28 cellular contexts compared by ENCODE assay signal in genomic region chr3:184211297-184211696, GRCh38. TPM values are rescaled to one million over a fixed set of nuclear protein-coding genes. Genes with fewer than 3 reads are reported as not detected.
"Had no signal": no experiment of that assay in that cellular context is flagged by ENCODE, and none has a peak within 500 bp of the region (broad histone marks: within the 10 kb centered on the region; RNA-seq: fewer than 3 reads in every experiment).

No MANE protein-coding gene starts in this region.

- H3K9ac ChIP-seq: neural progenitor cell, parathyroid adenoma had no signal

- H3K9me3 ChIP-seq: ovary, psoas muscle, spleen, suprapubic skin, testis, tibial artery, transverse colon, upper lobe of right lung, uterus had no signal

- H3K27ac ChIP-seq: neural progenitor cell, ovary, parathyroid adenoma, psoas muscle, skin epidermis, spleen, suprapubic skin, tibial artery, transverse colon, upper lobe of right lung, uterus had no signal

- H3K36me3 ChIP-seq: neural progenitor cell, ovary, spleen, suprapubic skin, tibial artery, transverse colon, upper lobe of right lung, uterus had no signal

- H3K4me2 ChIP-seq: neural progenitor cell, smooth muscle cell had no signal

- H3K79me2 ChIP-seq: parathyroid adenoma had no signal

- H3K4me3 ChIP-seq: neural progenitor cell, ovary, psoas muscle, skin epidermis, smooth muscle cell, spleen, suprapubic skin, testis, tibial artery, transverse colon, upper lobe of right lung, uterus had no signal

- H3K4me1 ChIP-seq: neural progenitor cell, parathyroid adenoma, psoas muscle, spleen, suprapubic skin, tibial artery, transverse colon, upper lobe of right lung, uterus had no signal

- H2AFZ ChIP-seq: neural progenitor cell, parathyroid adenoma had no signal

- ATAC-seq: natural killer cell; psoas muscle; right cardiac atrium; sciatic nerve; stimulated activated memory B cell treated with anti-CD40 and anti-IgM and Interleukin-4, amounts not matched to agents 10 μg/mL and 1 μg/mL and 100 μg/mL, for 72 hours; stimulated activated naive CD8-positive, alpha-beta T cell treated with anti-CD3 and anti-CD28 coated beads, Interleukin-15, amount 100 ng/mL, for 72 hours; stimulated activated naive CD8-positive, alpha-beta T cell treated with anti-CD3 and anti-CD28 coated beads, Interleukin-15, Interleukin-2, amounts not matched to agents 100 U/mL and 50 U/mL, for 24 hours; upper lobe of right lung had no signal

- H3K27me3 ChIP-seq: neural progenitor cell, ovary, testis, upper lobe of right lung, uterus had no signal

- DNase-seq: natural killer cell; occipital lobe; ovary; psoas muscle; right cardiac atrium; spleen; stimulated activated CD4-positive, alpha-beta T cell treated with anti-CD3 and anti-CD28 coated beads, Interleukin-12 subunit alpha, Interleukin-12 subunit beta, amount 100 ng/mL, for 4 hours; stimulated activated CD4-positive, alpha-beta T cell treated with anti-CD3 and anti-CD28 coated beads, Interleukin-1b, Interleukin-23, amount 100 ng/mL, for 48 hours; stimulated activated CD4-positive, alpha-beta T cell treated with anti-CD3 and anti-CD28 coated beads, Interleukin-4, amount 100 ng/mL, for 1 hour; stimulated activated CD4-positive, alpha-beta T cell treated with anti-CD3 and anti-CD28 coated beads, Interleukin-4, amount 100 ng/mL, for 4 hours; stimulated activated CD8-positive, alpha-beta memory T cell treated with anti-CD3 and anti-CD28 coated beads, Interleukin-4, amount 100 ng/mL, for 48 hours; stimulated activated naive CD4-positive, alpha-beta T cell; stimulated activated naive CD8-positive, alpha-beta T cell treated with anti-CD3 and anti-CD28 coated beads, Interleukin-15, amount 100 ng/mL, for 72 hours; stimulated activated naive CD8-positive, alpha-beta T cell treated with anti-CD3 and anti-CD28 coated beads, Interleukin-15, Interleukin-2, amounts not matched to agents 100 U/mL and 50 U/mL, for 24 hours; substantia nigra; testis; tibial artery; transverse colon; upper lobe of right lung; uterus had no signal

RNA-seq across cellular contexts. Expression of gene VWA5B2, which starts 18.1 kb away (rescaled TPM):
- total RNA-seq: osteoblast, right cardiac atrium, smooth muscle cell, upper lobe of right lung had no signal
- polyA plus RNA-seq: smooth muscle cell had no signal
